Comparison of ENCODE assay signal across 8 cellular contexts in genomic region chr11:68751331-68751856, GRCh38. TPM values are rescaled to one million over a fixed set of nuclear protein-coding genes. Genes with fewer than 3 reads are reported as not detected.
A peak's percentile ranks its signal among the peaks of the same experiment; 100 is the strongest.
DNase-seq lines count a peak whose midpoint lies in the region; ATAC-seq, FAIRE-seq and TF ChIP-seq lines count a peak whose summit lies in the region.

A gene with protein sequence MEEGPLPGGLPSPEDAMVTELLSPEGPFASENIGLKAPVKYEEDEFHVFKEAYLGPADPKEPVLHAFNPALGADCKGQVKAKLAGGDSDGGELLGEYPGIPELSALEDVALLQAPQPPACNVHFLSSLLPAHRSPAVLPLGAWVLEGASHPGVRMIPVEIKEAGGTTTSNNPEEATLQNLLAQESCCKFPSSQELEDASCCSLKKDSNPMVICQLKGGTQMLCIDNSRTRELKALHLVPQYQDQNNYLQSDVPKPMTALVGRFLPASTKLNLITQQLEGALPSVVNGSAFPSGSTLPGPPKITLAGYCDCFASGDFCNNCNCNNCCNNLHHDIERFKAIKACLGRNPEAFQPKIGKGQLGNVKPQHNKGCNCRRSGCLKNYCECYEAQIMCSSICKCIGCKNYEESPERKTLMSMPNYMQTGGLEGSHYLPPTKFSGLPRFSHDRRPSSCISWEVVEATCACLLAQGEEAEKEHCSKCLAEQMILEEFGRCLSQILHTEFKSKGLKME (minus strand): TSS chr11:68751520. CDS start chr11:68750660, 860 bp downstream.

- H3K27me3 Mint-ChIP-seq in CD4-positive, alpha-beta T cell, result no peaks in the 10 kb centered on the region
- peaks cover 3% of the 10 kb centered on the region for H3K27me3 Mint-ChIP-seq in activated CD4-positive, alpha-beta T cell treated with anti-CD3 and anti-CD28 coated beads, Interleukin-2, amount 10 ng/mL, durations not matched to agents 24 days and 14 days

- no peak for TF ChIP-seq RAD21 in HepG2 (CRISPR knock-in tag; IDR thresholded peaks at IDR 0.05)

- no peak for TF ChIP-seq EP300 in HepG2 (IDR thresholded peaks at IDR 0.05; ENCODE audit: low read depth in 2 of 2, low read length in 2 of 2)
- TF ChIP-seq EP300 in HepG2 (CRISPR knock-in tag; IDR thresholded peaks at IDR 0.05; ENCODE audit: borderline replicate concordance), result no peak

- H3K79me2 ChIP-seq in HepG2 (ENCODE audit: insufficient read depth, low read length), result no peaks in the 10 kb centered on the region

- H3K4me2 ChIP-seq in HepG2 (ENCODE audit: low read depth, low read length), result peak within 1 kb of the TSS; percentile 62; the same call in 1 of the 2 replicates

- peak within 1 kb of the TSS; percentile 71 for H3K4me3 ChIP-seq in coronary artery
- H3K4me3 ChIP-seq in HepG2 (replicated peaks in 1 of 3; ENCODE audit: insufficient read depth in 1 of 3, low read depth in 2 of 3, low read length in 3 of 3), result peak within 1 kb of the TSS in 2 of 3 experiments; percentile 44 to 58; a peak in 4 of 6 replicates

- H3K27me3 ChIP-seq in CD4-positive, alpha-beta T cell (ENCODE audit: control insufficient read depth, insufficient read depth, low read length), result no peaks in the 10 kb centered on the region
- H3K27me3 ChIP-seq in HepG2 (ENCODE audit: control insufficient read depth in 1 of 2, insufficient read depth in 2 of 2, low read length in 2 of 2), result no peaks in the 10 kb centered on the region

- BruUV-seq in HepG2 (replicated peaks; lab: Mats Ljungman, UMichigan), result no TSS peak

- in situ Hi-C loops in HepG2 (cut with HindIII; ENCODE audit: extremely low pct_ligation_motif_present, low pct_unique_long_range_greater_than_20kb), result no loop called here

- ATAC-seq in CD4-positive, alpha-beta T cell (ENCODE audit: poor library complexity), result peak; percentile 94
- ATAC-seq in HG02642 (IDR thresholded peaks at IDR 0.05; ENCODE audit: poor library complexity, unreplicated experiment) (peak; percentile 67), HepG2 (peak; percentile 88), GM18861 (IDR thresholded peaks at IDR 0.05; ENCODE audit: unreplicated experiment) (no peak)

- H3K27ac Mint-ChIP-seq in CD4-positive, alpha-beta T cell, result no peak within 1 kb of the TSS
- H3K27ac Mint-ChIP-seq in activated CD4-positive, alpha-beta T cell treated with anti-CD3 and anti-CD28 coated beads, Interleukin-2, amount 10 ng/mL, durations not matched to agents 24 days and 14 days, result peak within 1 kb of the TSS; percentile 62

- H3K27ac ChIP-seq in CD4-positive, alpha-beta T cell (ENCODE audit: low read depth, low read length), result no peak within 1 kb of the TSS
- no peak within 1 kb of the TSS for H3K27ac ChIP-seq in coronary artery
- no peak within 1 kb of the TSS for H3K27ac ChIP-seq in HepG2 (ENCODE audit: extremely low read length, insufficient read depth, low read length)

- POLR2A ChIA-PET in CD4-positive, alpha-beta T cell (lab: Charles Lee), result interaction anchor here (0.8 kb wide), 1 partner anchor 91 kb away, joined by 3 read pairs; no protein-coding TSS in a partner anchor
- POLR2A ChIA-PET in HepG2 (lab: Yijun Ruan, JAX), result no interaction called here

- FAIRE-seq in HepG2 (lab: Jason Lieb, UNC), result no peak

- no peaks in the 10 kb centered on the region for H3K9me3 Mint-ChIP-seq in CD4-positive, alpha-beta T cell
- no peaks in the 10 kb centered on the region for H3K9me3 Mint-ChIP-seq in activated CD4-positive, alpha-beta T cell treated with anti-CD3 and anti-CD28 coated beads, Interleukin-2, amount 10 ng/mL, durations not matched to agents 24 days and 14 days

- CTCF ChIA-PET in CD4-positive, alpha-beta T cell (lab: Charles Lee), result no interaction called here
- CTCF ChIA-PET in HepG2 (lab: Yijun Ruan, JAX; ENCODE audit: low intra/inter-chr PET ratio, low total read pairs), result no interaction called here

- no peak within 1 kb of the TSS for H2AFZ ChIP-seq in HepG2 (ENCODE audit: low read length)

- no peak for TF ChIP-seq CTCF in CD4-positive, alpha-beta T cell (IDR thresholded peaks at IDR 0.05)
- no peak for TF ChIP-seq CTCF in coronary artery (IDR thresholded peaks at IDR 0.05)
- no peak for TF ChIP-seq CTCF in HepG2 (CRISPR knock-in tag; IDR thresholded peaks at IDR 0.05)

- no peaks in the 10 kb centered on the region for H3K36me3 ChIP-seq in HepG2 (replicated peaks in 1 of 2; ENCODE audit: control insufficient read depth in 1 of 2, insufficient read depth in 2 of 2, low read length in 2 of 2)

- peak; percentile 86 to 97 (median 93) for DNase-seq in CD4-positive, alpha-beta T cell
- DNase-seq in NCI-H526 (lab: John Stamatoyannopoulos, UW) (peak; percentile 81 to 98), coronary artery (ENCODE audit: low spot score) (no peak), HepG2 (ENCODE audit: low spot score) (peak; percentile 53)
- DNase-seq in activated CD4-positive, alpha-beta T cell treated with anti-CD3 and anti-CD28 coated beads, Interleukin-2, amount 10 ng/mL, durations not matched to agents 24 days and 14 days, result peak; percentile 96
- peak; percentile 87 to 98 for DNase-seq in stimulated activated CD4-positive, alpha-beta T cell treated with anti-CD3 and anti-CD28 coated beads, Interleukin-4, amount 100 ng/mL, for 48 hours (ENCODE audit: low read depth in 2 of 2)

- peaks cover 8% of the 10 kb centered on the region for H3K36me3 Mint-ChIP-seq in CD4-positive, alpha-beta T cell (ENCODE audit: low read depth)
- peaks cover 4% of the 10 kb centered on the region for H3K36me3 Mint-ChIP-seq in activated CD4-positive, alpha-beta T cell treated with anti-CD3 and anti-CD28 coated beads, Interleukin-2, amount 10 ng/mL, durations not matched to agents 24 days and 14 days (ENCODE audit: low read depth)

- TF ChIP-seq POLR2A in HepG2 (IDR thresholded peaks at IDR 0.05; ENCODE audit: insufficient read depth in 1 of 2, low read depth in 2 of 2, low read length in 2 of 2), result no peak

- peak within 1 kb of the TSS; percentile 81 for H3K4me3 Mint-ChIP-seq in CD4-positive, alpha-beta T cell
- peak within 1 kb of the TSS; percentile 85 for H3K4me3 Mint-ChIP-seq in activated CD4-positive, alpha-beta T cell treated with anti-CD3 and anti-CD28 coated beads, Interleukin-2, amount 10 ng/mL, durations not matched to agents 24 days and 14 days

- 8% methylated on average over 17 of the region's 42 CpGs for WGBS in HepG2 (ENCODE audit: low lambda C conversion rate)

- no peaks in the 10 kb centered on the region for H3K4me1 ChIP-seq in HepG2 (ENCODE audit: insufficient read depth, low read length)

- no peaks in the 10 kb centered on the region for H4K20me1 ChIP-seq in HepG2 (ENCODE audit: insufficient read depth, low read length)

- no peak within 1 kb of the TSS for H3K9ac ChIP-seq in HepG2 (ENCODE audit: insufficient read depth, low read depth, low read length)

- H3K4me1 Mint-ChIP-seq in CD4-positive, alpha-beta T cell (ENCODE audit: low read depth), result peaks cover 11% of the 10 kb centered on the region
- H3K4me1 Mint-ChIP-seq in activated CD4-positive, alpha-beta T cell treated with anti-CD3 and anti-CD28 coated beads, Interleukin-2, amount 10 ng/mL, durations not matched to agents 24 days and 14 days, result peaks cover 5% of the 10 kb centered on the region

- intact Hi-C loops in CD4-positive, alpha-beta T cell (cut with DNase I, micrococcal nuclease), result loop anchor here (2.0 to 10.0 kb wide), 5 partner anchors 91 to 923 kb away; partner anchors contain the start of genes CHKA (in 1 of the 2), CPT1A (in 1 of the 2), LTO1 (in 1 of the 2) and TPCN2 (in 1 of the 2)
- intact Hi-C loops in activated CD4-positive, alpha-beta T cell treated with anti-CD3 and anti-CD28 coated beads, Interleukin-2, amount 10 ng/mL, durations not matched to agents 24 days and 14 days (cut with micrococcal nuclease), result loop anchor here (1.0 to 2.0 kb wide), 2 partner anchors 91 to 297 kb away; partner anchors contain the start of gene TPCN2
- intact Hi-C loops in HepG2 (cut with micrococcal nuclease; ENCODE audit: unreplicated experiment), result no loop called here

- no peaks in the 10 kb centered on the region for H3K9me3 ChIP-seq in CD4-positive, alpha-beta T cell (ENCODE audit: control insufficient read depth, low read length)
- no peaks in the 10 kb centered on the region for H3K9me3 ChIP-seq in HepG2 (ENCODE audit: low read length)

TF ChIP-seq in HepG2, 621 proteins besides CTCF, POLR2A, EP300 and RAD21 (continues in another document):
- no peak for TF ChIP-seq HOXD1 (CRISPR knock-in tag; IDR thresholded peaks at IDR 0.05)
- TF ChIP-seq FOXK2 (IDR thresholded peaks at IDR 0.05), result no peak
- no peak for TF ChIP-seq ZNF282 (IDR thresholded peaks at IDR 0.05; ENCODE audit: partially characterized antibody)
- peak; percentile 72; the same call in 1 of the 2 replicates for TF ChIP-seq CHD2 (IDR thresholded peaks at IDR 0.05; ENCODE audit: low read depth, low read length)
- no peak for TF ChIP-seq NONO (IDR thresholded peaks at IDR 0.05)
- peak; percentile 26; the same call in 1 of the 2 replicates for TF ChIP-seq NONO (CRISPR knock-in tag; conservative IDR thresholded peaks at IDR 0.05)
- no peak for TF ChIP-seq ZNF292 (CRISPR knock-in tag; IDR thresholded peaks at IDR 0.05; ENCODE audit: borderline replicate concordance, low read depth)

RNA-seq across cellular contexts. Expression of the gene that starts here (rescaled TPM):
- total RNA-seq in CD4-positive, alpha-beta T cell, result 1 to 10 TPM; 3.7 to 4.3 TPM
- total RNA-seq in activated CD4-positive, alpha-beta T cell treated with anti-CD3 and anti-CD28 coated beads, Interleukin-2, amount 10 ng/mL, durations not matched to agents 24 days and 14 days, result 1.4 and 1.6 TPM in 2 replicates
- 0.15 and 0.60 TPM in 2 replicates for total RNA-seq in HepG2 (2016; rRNA removed; fragmentation: Illumina TruSeq; extraction: Trizol)
- total RNA-seq in HepG2 (2016; cell fraction: cytosol; rRNA removed; fragmentation: Illumina TruSeq; extraction: Trizol; ENCODE audit: low read depth), result 0.51 TPM in 1 of 2 replicates, not detected in the other
- 0.30 and 0.79 TPM in 2 replicates for total RNA-seq in HepG2 (2016; cell fraction: insoluble cytoplasmic fraction; rRNA removed; fragmentation: Illumina TruSeq; extraction: Trizol)
- total RNA-seq in HepG2 (2016; cell fraction: membrane; rRNA removed; fragmentation: Illumina TruSeq; extraction: Trizol), result 0.31 and 0.38 TPM in 2 replicates
- 0.96 TPM in 1 of 2 replicates, not detected in the other for total RNA-seq in HepG2 (2016; cell fraction: nucleus; rRNA removed; fragmentation: Illumina TruSeq; extraction: Trizol)
- polyA plus RNA-seq in HepG2 (2011; rRNA removed), result 0.22 and 0.45 TPM in 2 replicates
- 0.09 and 0.18 TPM in 2 replicates for polyA plus RNA-seq in HepG2 (2011; cell fraction: cytosol; rRNA removed)
- polyA plus RNA-seq in HepG2 (2011; cell fraction: nucleus; rRNA removed), result 0.69 and 0.88 TPM in 2 replicates
- polyA plus RNA-seq in HepG2 (2012), result 0.47 and 0.92 TPM in 2 replicates
- 0.32 and 0.66 TPM in 2 replicates for polyA plus RNA-seq in HepG2 (2016; cell fraction: cytosol; fragmentation: Illumina TruSeq; extraction: Trizol; ENCODE audit: low read depth)
- polyA plus RNA-seq in HepG2 (2016; cell fraction: insoluble cytoplasmic fraction; fragmentation: Illumina TruSeq; extraction: Trizol; ENCODE audit: low read depth), result 0.58 and 0.72 TPM in 2 replicates
- polyA plus RNA-seq in HepG2 (2016; cell fraction: membrane; fragmentation: Illumina TruSeq; extraction: Trizol; ENCODE audit: low read depth), result 0.20 and 0.56 TPM in 2 replicates
- polyA plus RNA-seq in HepG2 (2016; cell fraction: nucleus; fragmentation: Illumina TruSeq; extraction: Trizol; ENCODE audit: insufficient read depth, low read depth), result not detected in 2 replicates
- 0.10 and 0.42 TPM in 2 replicates for polyA minus RNA-seq in HepG2 (2011; rRNA and poly(A)+ RNA removed; ENCODE audit: low replicate concordance)
- not detected in 2 replicates for polyA minus RNA-seq in HepG2 (2011; cell fraction: cytosol; rRNA and poly(A)+ RNA removed)
- polyA minus RNA-seq in HepG2 (2011; cell fraction: nucleus; rRNA and poly(A)+ RNA removed), result 0.26 and 0.62 TPM in 2 replicates

Comparison
In these comparisons a context has a peak if more than half of its experiments do, and no peak if none do; other contexts are left out.
1. Peak in DNase-seq, ATAC-seq, H3K4me3 ChIP-seq and H3K4me2 ChIP-seq in HepG2; RNA of the gene not detected or under 1 TPM.